18 cellular contexts compared by ENCODE assay signal in genomic region chr6:35139470-35139869, GRCh38. TPM values are rescaled to one million over a fixed set of nuclear protein-coding genes. Genes with fewer than 3 reads are reported as not detected.
"Had no signal": no experiment of that assay in that cellular context is flagged by ENCODE, and none has a peak within 500 bp of the region (broad histone marks: within the 10 kb centered on the region; RNA-seq: fewer than 3 reads in every experiment).

No MANE protein-coding gene starts in this region.

- DNase-seq: islet precursor cell had no signal

- H3K4me1 ChIP-seq: psoas muscle had no signal

- H3K9me3 ChIP-seq: esophagus muscularis mucosa, heart right ventricle, mucosa of descending colon, psoas muscle, suprapubic skin, transverse colon, vagina had no signal

- ATAC-seq: natural killer cell treated with Interleukin-12 subunit alpha and Interleukin-12 subunit beta and Interleukin-15 and Interleukin-18, amount 100 ng/mL, for 72 hours had no signal

- H3K36me3 ChIP-seq: esophagus muscularis mucosa, heart right ventricle, suprapubic skin, transverse colon, vagina had no signal

- H3K27me3 ChIP-seq: suprapubic skin, transverse colon, vagina had no signal

- H3K4me3 ChIP-seq: coronary artery, esophagus muscularis mucosa, heart right ventricle, mucosa of descending colon, psoas muscle, skin epidermis, suprapubic skin, transverse colon, vagina had no signal

- H3K27ac ChIP-seq: coronary artery, esophagus muscularis mucosa, heart right ventricle, psoas muscle, skin epidermis, suprapubic skin, transverse colon, vagina had no signal

RNA-seq across cellular contexts. Expression of gene TCP11, which starts 1.7 kb away (rescaled TPM):
- total RNA-seq: endothelial cell of umbilical vein; epithelial cell of proximal tubule; heart right ventricle; lung microvascular endothelial cell; mucosa of descending colon; natural killer cell treated with Interleukin-12 subunit alpha and Interleukin-12 subunit beta and Interleukin-15 and Interleukin-18, amount 100 ng/mL, for 72 hours; neural crest cell; psoas muscle; right cardiac atrium; ureter; vagina had no signal
- polyA plus RNA-seq: immature natural killer cell had no signal
